In the genomic region with DNA sequence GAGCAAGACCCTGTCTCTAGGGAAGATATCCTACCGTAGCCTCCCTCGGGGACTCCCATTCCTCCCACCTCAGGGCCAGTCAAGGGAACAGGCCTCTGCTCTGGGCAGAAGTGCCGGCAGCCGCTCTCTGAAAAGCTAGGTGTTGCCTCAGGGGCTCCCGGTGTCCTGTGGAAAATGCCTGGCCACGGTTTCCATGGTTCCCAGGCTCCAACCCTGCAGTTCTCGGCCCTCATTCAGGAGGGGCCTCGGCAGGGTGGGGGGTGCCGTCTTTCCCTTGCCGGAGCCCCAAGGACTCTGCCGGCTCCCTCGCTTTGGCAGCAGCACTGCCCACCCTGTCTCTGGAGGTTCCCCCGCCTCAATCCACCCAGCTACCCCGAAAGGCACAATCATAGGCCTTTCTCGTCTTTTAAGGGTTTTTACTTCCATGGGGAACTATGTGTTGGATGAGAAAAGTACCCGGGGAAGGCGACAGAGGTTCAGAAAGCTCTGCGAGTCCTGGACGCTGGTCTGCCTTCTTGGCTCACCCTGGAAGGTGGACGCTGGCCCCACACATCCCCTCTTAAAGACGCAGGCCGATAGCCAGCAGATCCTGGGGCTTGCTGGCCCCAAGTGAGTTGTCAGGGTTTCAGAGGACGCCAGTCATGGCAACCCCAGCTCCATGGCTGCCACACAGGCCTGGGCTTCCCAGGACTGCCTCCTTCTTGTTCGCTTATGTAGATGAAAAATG, we compare ENCODE assay signal across 10 cellular contexts. TPM values are rescaled to one million over a fixed set of nuclear protein-coding genes. Genes with fewer than 3 reads are reported as not detected.
A peak's percentile ranks its signal among the peaks of the same experiment; 100 is the strongest.
DNase-seq lines count a peak whose midpoint lies in the region; ATAC-seq, FAIRE-seq and TF ChIP-seq lines count a peak whose summit lies in the region.
"Not testable (repeated sequence)": the region's sequence is repeated elsewhere in the genome, so short reads cannot be mapped to it uniquely, and the experiment has no call there.
"Had no signal": no experiment of that assay in that cellular context is flagged by ENCODE, and none has a peak within 500 bp of the region (broad histone marks: within the 10 kb centered on the region; RNA-seq: fewer than 3 reads in every experiment).

No MANE protein-coding gene starts in this region.

- not testable (repeated sequence) for H3K36me3 ChIP-seq in kidney (ENCODE audit: control insufficient read depth in 1 of 2, insufficient read depth in 2 of 2, low read length in 2 of 2)

- not testable (repeated sequence) for TF ChIP-seq CTCF in GM13976 (IDR thresholded peaks at IDR 0.05; ENCODE audit: borderline replicate concordance, control extremely low read depth, extremely low read depth, insufficient read depth, missing control alignments); kidney (IDR thresholded peaks at IDR 0.05; ENCODE audit: borderline replicate concordance, extremely low read depth, insufficient read depth)

- H3K4me1 Mint-ChIP-seq in stimulated activated memory B cell treated with anti-CD40 and anti-IgM and Interleukin-4, amounts not matched to agents 10 μg/mL and 1 μg/mL and 100 μg/mL, for 72 hours: not testable (repeated sequence)

- ATAC-seq in stimulated activated memory B cell treated with anti-CD40 and anti-IgM and Interleukin-4, amounts not matched to agents 10 μg/mL and 1 μg/mL and 100 μg/mL, for 72 hours: peak; percentile 5

- H3K4me3 Mint-ChIP-seq in stimulated activated memory B cell treated with anti-CD40 and anti-IgM and Interleukin-4, amounts not matched to agents 10 μg/mL and 1 μg/mL and 100 μg/mL, for 72 hours: not testable (repeated sequence)

- not testable (repeated sequence) for H3K27ac Mint-ChIP-seq in stimulated activated memory B cell treated with anti-CD40 and anti-IgM and Interleukin-4, amounts not matched to agents 10 μg/mL and 1 μg/mL and 100 μg/mL, for 72 hours

- peak; percentile 2 for DNase-seq in GM13976 (ENCODE audit: low spot score)
- peak; percentile 65 for DNase-seq in activated effector memory CD4-positive, alpha-beta T cell treated with anti-CD3 and anti-CD28 coated beads, Interleukin-2, amount 50 U/mL, for 16 hours
- peak; percentile 81 for DNase-seq in cardiac septum (ENCODE audit: low spot score)
- DNase-seq in kidney: peak; percentile 82
- DNase-seq in mesenteric fat pad (ENCODE audit: low spot score): peak; percentile 91
- DNase-seq in posterior vena cava (ENCODE audit: low spot score): peak; percentile 82

- intact Hi-C loops in cardiac septum (cut with DNase I): loop anchor here (2.0 kb wide), 1 partner anchor 103 kb away; a partner anchor contains a TSS
- intact Hi-C loops in kidney (cut with DNase I); posterior vena cava (cut with DNase I): not testable (repeated sequence)

- not testable (repeated sequence) for H3K9ac ChIP-seq in kidney (ENCODE audit: low read length in 2 of 2)

- not testable (repeated sequence) for FAIRE-seq in kidney (lab: Jason Lieb, UNC)

- not testable (repeated sequence) for H3K9me3 Mint-ChIP-seq in stimulated activated memory B cell treated with anti-CD40 and anti-IgM and Interleukin-4, amounts not matched to agents 10 μg/mL and 1 μg/mL and 100 μg/mL, for 72 hours

- not testable (repeated sequence) for H3K4me1 ChIP-seq in kidney (ENCODE audit: control insufficient read depth in 1 of 2, insufficient read depth in 1 of 2, low read depth in 1 of 2, low read length in 2 of 2)

- H3K36me3 Mint-ChIP-seq in stimulated activated memory B cell treated with anti-CD40 and anti-IgM and Interleukin-4, amounts not matched to agents 10 μg/mL and 1 μg/mL and 100 μg/mL, for 72 hours: not testable (repeated sequence)

- in situ Hi-C loops in GM13976 (cut with MboI; ENCODE audit: low sequenced_read_pairs, unreplicated experiment): loop anchor here (5.0 kb wide), 1 partner anchor 109 kb away; no protein-coding TSS in a partner anchor

- H3K9me3 ChIP-seq in kidney (ENCODE audit: control insufficient read depth in 1 of 2, low read length in 2 of 2): not testable (repeated sequence)

- H3K27me3 Mint-ChIP-seq in stimulated activated memory B cell treated with anti-CD40 and anti-IgM and Interleukin-4, amounts not matched to agents 10 μg/mL and 1 μg/mL and 100 μg/mL, for 72 hours: not testable (repeated sequence)

- H3K4me3 ChIP-seq in kidney (ENCODE audit: low read length in 2 of 2): not testable (repeated sequence)

- H3K27ac ChIP-seq in kidney (ENCODE audit: low read depth in 2 of 2, low read length in 2 of 2): not testable (repeated sequence)

RNA-seq across cellular contexts. Expression of a gene that starts 34.2 kb away (rescaled TPM):
- 692 TPM for total RNA-seq in cardiac septum
- total RNA-seq in kidney: 24.4 TPM
- polyA plus RNA-seq in kidney (ENCODE audit: insufficient read depth, low read depth, low replicate concordance): 12.9 TPM
- 362 TPM for total RNA-seq in mesenteric fat pad
- 100 to 1,000 TPM; 221 to 388 TPM for total RNA-seq in posterior vena cava
- total RNA-seq: H1, PC-3 had no signal
- polyA plus RNA-seq: H1, IgD-negative memory B cell had no signal

Comparison
In these comparisons a context has a peak if more than half of its experiments do, and no peak if none do; other contexts are left out.
1. DNase-seq: peak in every context shown above with its lines; median percentile 91 in mesenteric fat pad; 82 in kidney; 82 in posterior vena cava; 81 in cardiac septum; 65 in activated effector memory CD4-positive, alpha-beta T cell treated with anti-CD3 and anti-CD28 coated beads, Interleukin-2, amount 50 U/mL, for 16 hours; 2 in GM13976.